In the genomic region with DNA sequence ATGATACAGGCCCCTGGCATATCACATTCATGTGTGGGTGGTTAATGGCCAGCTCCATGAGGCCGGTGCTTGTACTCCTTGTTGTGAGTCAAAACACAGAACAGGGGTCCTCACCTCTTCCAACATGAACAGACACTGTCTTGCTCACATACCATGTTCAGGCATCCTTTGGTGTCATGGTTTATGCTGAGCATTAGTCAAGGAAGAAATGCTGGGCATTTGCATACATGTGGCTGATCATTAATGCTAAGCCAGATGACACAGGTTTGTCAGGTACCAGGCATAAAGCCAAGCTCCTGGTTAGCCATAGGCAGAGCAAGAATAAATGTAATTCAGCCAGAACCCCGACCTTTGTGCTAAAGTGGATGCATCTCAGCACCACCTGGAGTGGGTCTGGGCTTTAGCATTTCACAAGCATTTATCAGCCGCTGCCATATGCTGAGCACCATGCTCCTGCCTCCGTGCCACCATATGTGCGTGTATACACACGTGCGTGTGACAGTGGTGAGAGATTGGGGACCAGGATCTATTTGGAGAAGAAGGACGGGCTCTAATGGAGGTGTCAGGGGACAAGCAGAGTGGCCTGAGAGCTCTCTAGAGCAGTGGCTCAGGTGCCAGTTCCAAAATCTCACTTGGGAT, we compare ENCODE assay signal across 3 cellular contexts.
TF ChIP-seq lines count a peak whose summit lies in the region.

No MANE protein-coding gene starts in this region.

TF ChIP-seq in SK-N-SH, 30 proteins besides CTCF, POLR2A, EP300 and RAD21:
- TF ChIP-seq SMC3 (IDR thresholded peaks at IDR 0.05; ENCODE audit: low read depth, low read length), result no peak
- no peak for TF ChIP-seq RXRA (IDR thresholded peaks at IDR 0.05; ENCODE audit: borderline replicate concordance, low read depth)
- no peak for TF ChIP-seq GABPA (IDR thresholded peaks at IDR 0.05; ENCODE audit: low read depth)
- TF ChIP-seq MXI1 (IDR thresholded peaks at IDR 0.05; ENCODE audit: low read depth, low read length), result no peak
- TF ChIP-seq, protein P1, sequence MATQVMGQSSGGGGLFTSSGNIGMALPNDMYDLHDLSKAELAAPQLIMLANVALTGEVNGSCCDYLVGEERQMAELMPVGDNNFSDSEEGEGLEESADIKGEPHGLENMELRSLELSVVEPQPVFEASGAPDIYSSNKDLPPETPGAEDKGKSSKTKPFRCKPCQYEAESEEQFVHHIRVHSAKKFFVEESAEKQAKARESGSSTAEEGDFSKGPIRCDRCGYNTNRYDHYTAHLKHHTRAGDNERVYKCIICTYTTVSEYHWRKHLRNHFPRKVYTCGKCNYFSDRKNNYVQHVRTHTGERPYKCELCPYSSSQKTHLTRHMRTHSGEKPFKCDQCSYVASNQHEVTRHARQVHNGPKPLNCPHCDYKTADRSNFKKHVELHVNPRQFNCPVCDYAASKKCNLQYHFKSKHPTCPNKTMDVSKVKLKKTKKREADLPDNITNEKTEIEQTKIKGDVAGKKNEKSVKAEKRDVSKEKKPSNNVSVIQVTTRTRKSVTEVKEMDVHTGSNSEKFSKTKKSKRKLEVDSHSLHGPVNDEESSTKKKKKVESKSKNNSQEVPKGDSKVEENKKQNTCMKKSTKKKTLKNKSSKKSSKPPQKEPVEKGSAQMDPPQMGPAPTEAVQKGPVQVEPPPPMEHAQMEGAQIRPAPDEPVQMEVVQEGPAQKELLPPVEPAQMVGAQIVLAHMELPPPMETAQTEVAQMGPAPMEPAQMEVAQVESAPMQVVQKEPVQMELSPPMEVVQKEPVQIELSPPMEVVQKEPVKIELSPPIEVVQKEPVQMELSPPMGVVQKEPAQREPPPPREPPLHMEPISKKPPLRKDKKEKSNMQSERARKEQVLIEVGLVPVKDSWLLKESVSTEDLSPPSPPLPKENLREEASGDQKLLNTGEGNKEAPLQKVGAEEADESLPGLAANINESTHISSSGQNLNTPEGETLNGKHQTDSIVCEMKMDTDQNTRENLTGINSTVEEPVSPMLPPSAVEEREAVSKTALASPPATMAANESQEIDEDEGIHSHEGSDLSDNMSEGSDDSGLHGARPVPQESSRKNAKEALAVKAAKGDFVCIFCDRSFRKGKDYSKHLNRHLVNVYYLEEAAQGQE (IDR thresholded peaks at IDR 0.05; ENCODE audit: low read depth, low read length), result no peak

TF ChIP-seq in SK-N-SH treated with all-trans-retinoic acid at 6 μM for 48 hours, 23 proteins besides CTCF, POLR2A, EP300 and RAD21:
- TF ChIP-seq CREB5 (CRISPR knock-in tag; IDR thresholded peaks at IDR 0.05; ENCODE audit: low read depth) (no peak), ZFP30 (CRISPR knock-in tag; IDR thresholded peaks at IDR 0.05) (no peak)
- TF ChIP-seq, protein P2, sequence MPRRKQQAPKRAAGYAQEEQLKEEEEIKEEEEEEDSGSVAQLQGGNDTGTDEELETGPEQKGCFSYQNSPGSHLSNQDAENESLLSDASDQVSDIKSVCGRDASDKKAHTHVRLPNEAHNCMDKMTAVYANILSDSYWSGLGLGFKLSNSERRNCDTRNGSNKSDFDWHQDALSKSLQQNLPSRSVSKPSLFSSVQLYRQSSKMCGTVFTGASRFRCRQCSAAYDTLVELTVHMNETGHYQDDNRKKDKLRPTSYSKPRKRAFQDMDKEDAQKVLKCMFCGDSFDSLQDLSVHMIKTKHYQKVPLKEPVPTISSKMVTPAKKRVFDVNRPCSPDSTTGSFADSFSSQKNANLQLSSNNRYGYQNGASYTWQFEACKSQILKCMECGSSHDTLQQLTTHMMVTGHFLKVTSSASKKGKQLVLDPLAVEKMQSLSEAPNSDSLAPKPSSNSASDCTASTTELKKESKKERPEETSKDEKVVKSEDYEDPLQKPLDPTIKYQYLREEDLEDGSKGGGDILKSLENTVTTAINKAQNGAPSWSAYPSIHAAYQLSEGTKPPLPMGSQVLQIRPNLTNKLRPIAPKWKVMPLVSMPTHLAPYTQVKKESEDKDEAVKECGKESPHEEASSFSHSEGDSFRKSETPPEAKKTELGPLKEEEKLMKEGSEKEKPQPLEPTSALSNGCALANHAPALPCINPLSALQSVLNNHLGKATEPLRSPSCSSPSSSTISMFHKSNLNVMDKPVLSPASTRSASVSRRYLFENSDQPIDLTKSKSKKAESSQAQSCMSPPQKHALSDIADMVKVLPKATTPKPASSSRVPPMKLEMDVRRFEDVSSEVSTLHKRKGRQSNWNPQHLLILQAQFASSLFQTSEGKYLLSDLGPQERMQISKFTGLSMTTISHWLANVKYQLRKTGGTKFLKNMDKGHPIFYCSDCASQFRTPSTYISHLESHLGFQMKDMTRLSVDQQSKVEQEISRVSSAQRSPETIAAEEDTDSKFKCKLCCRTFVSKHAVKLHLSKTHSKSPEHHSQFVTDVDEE (CRISPR knock-in tag; IDR thresholded peaks at IDR 0.05), result no peak
- TF ChIP-seq, protein P3, sequence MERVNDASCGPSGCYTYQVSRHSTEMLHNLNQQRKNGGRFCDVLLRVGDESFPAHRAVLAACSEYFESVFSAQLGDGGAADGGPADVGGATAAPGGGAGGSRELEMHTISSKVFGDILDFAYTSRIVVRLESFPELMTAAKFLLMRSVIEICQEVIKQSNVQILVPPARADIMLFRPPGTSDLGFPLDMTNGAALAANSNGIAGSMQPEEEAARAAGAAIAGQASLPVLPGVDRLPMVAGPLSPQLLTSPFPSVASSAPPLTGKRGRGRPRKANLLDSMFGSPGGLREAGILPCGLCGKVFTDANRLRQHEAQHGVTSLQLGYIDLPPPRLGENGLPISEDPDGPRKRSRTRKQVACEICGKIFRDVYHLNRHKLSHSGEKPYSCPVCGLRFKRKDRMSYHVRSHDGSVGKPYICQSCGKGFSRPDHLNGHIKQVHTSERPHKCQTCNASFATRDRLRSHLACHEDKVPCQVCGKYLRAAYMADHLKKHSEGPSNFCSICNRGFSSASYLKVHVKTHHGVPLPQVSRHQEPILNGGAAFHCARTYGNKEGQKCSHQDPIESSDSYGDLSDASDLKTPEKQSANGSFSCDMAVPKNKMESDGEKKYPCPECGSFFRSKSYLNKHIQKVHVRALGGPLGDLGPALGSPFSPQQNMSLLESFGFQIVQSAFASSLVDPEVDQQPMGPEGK (CRISPR knock-in tag; IDR thresholded peaks at IDR 0.05; ENCODE audit: borderline replicate concordance), result no peak

TF ChIP-seq in endothelial cell of umbilical vein, 7 proteins besides CTCF, POLR2A, EP300 and RAD21:
- TF ChIP-seq MYC (IDR thresholded peaks at IDR 0.05; ENCODE audit: low read depth, low read length) (no peak), JUN (IDR thresholded peaks at IDR 0.05; ENCODE audit: borderline replicate concordance, insufficient read depth, insufficient read length, low read depth) (no peak), FOS (IDR thresholded peaks at IDR 0.05; ENCODE audit: borderline replicate concordance, insufficient read depth, low read length) (no peak), EZH2 (IDR thresholded peaks at IDR 0.05; ENCODE audit: borderline replicate concordance, low read depth, low read length, severe bottlenecking) (no peak), POLR2AphosphoS5 (IDR thresholded peaks at IDR 0.05; ENCODE audit: insufficient read depth, low read depth, low read length) (no peak), GATA2 (IDR thresholded peaks at IDR 0.05; ENCODE audit: insufficient read depth, insufficient read length, low read depth, low read length) (no peak), MAX (IDR thresholded peaks at IDR 0.05; ENCODE audit: insufficient read depth, insufficient read length) (no peak)
